ENCODE assay signal across 8 cellular contexts in genomic region chr11:3422380-3423137, GRCh38. TPM values are rescaled to one million over a fixed set of nuclear protein-coding genes. Genes with fewer than 3 reads are reported as not detected.
A peak's percentile ranks its signal among the peaks of the same experiment; 100 is the strongest.
DNase-seq lines count a peak whose midpoint lies in the region; ATAC-seq and TF ChIP-seq lines count a peak whose summit lies in the region.
"Not testable (repeated sequence)": the region's sequence is repeated elsewhere in the genome, so short reads cannot be mapped to it uniquely, and the experiment has no call there.

No MANE protein-coding gene starts in this region.

- H3K36me3 Mint-ChIP-seq in HFFc6 (ENCODE audit: low read depth); activated naive CD4-positive, alpha-beta T cell treated with anti-CD3 and anti-CD28 coated beads for 36 hours (ENCODE audit: low read depth): not testable (repeated sequence)

- H3K4me3 ChIP-seq in gastroesophageal sphincter, result peak overlapping the region; percentile 42 to 69
- peak overlapping the region; percentile 67 to 71 for H3K4me3 ChIP-seq in neutrophil (ENCODE audit: low read depth in 1 of 2, low read length in 1 of 2)
- H3K4me3 ChIP-seq in subcutaneous abdominal adipose tissue (ENCODE audit: low read depth in 1 of 5, low read length in 5 of 5), result peak overlapping the region; percentile 15 to 71 (median 60)

- not testable (repeated sequence) for H3K27me3 ChIP-seq in gastroesophageal sphincter; subcutaneous abdominal adipose tissue (ENCODE audit: control insufficient read depth in 5 of 5, insufficient read depth in 4 of 5, low read length in 5 of 5)
- peaks cover 52% of the 10 kb centered on the region for H3K27me3 ChIP-seq in neutrophil

- not testable (repeated sequence) for TF ChIP-seq CTCF in HFFc6 (IDR thresholded peaks at IDR 0.05); gastroesophageal sphincter (IDR thresholded peaks at IDR 0.05); neutrophil (IDR thresholded peaks at IDR 0.05)

- H3K4me1 ChIP-seq in gastroesophageal sphincter, result peaks cover 0 to 12% (median 0%) of the 10 kb centered on the region in 3 donors
- not testable (repeated sequence) for H3K4me1 ChIP-seq in neutrophil (ENCODE audit: control insufficient read depth in 1 of 2, insufficient read depth in 1 of 2, low read depth in 1 of 2, low read length in 1 of 2)
- peaks cover 0 to 15% (median 10%) of the 10 kb centered on the region in 5 donors for H3K4me1 ChIP-seq in subcutaneous abdominal adipose tissue (ENCODE audit: control insufficient read depth in 5 of 5, insufficient read depth in 5 of 5, low read length in 5 of 5)

- not testable (repeated sequence) for TF ChIP-seq EP300 in gastroesophageal sphincter (IDR thresholded peaks at IDR 0.05)

- ATAC-seq in gastroesophageal sphincter, result peak; percentile 100

- intact Hi-C loops in activated naive CD4-positive, alpha-beta T cell treated with anti-CD3 and anti-CD28 coated beads for 36 hours (cut with micrococcal nuclease), result loop anchor here (1.0 to 5.0 kb wide), 3 partner anchors 43 to 430 kb away; partner anchors contain the start of genes NAP1L4, NUP98 and ZNF195

- peaks cover 25% of the 10 kb centered on the region for H3K27me3 Mint-ChIP-seq in HFFc6 (ENCODE audit: insufficient read depth)
- H3K27me3 Mint-ChIP-seq in activated naive CD4-positive, alpha-beta T cell treated with anti-CD3 and anti-CD28 coated beads for 36 hours (ENCODE audit: low read depth), result not testable (repeated sequence)

- not testable (repeated sequence) for TF ChIP-seq POLR2A in gastroesophageal sphincter (IDR thresholded peaks at IDR 0.05)

- CTCF ChIA-PET in activated naive CD4-positive, alpha-beta T cell treated with anti-CD3 and anti-CD28 coated beads for 36 hours (lab: Charles Lee), result not testable (repeated sequence)

- in situ Hi-C loops in G401 (cut with HindIII; ENCODE audit: low sequenced_read_pairs); SK-MEL-5 (cut with HindIII; ENCODE audit: low pct_unique_long_range_greater_than_20kb, low sequenced_read_pairs): not testable (repeated sequence)

- peak; percentile 93 for DNase-seq in G401 (ENCODE audit: low spot score)
- DNase-seq in HFFc6, result peak; percentile 99
- peak; percentile 95 for DNase-seq in NAMALWA (ENCODE audit: low spot score)
- peak; percentile 96 for DNase-seq in SK-MEL-5 (ENCODE audit: low read depth, low spot score)
- peak; percentile 99 for DNase-seq in activated naive CD4-positive, alpha-beta T cell treated with anti-CD3 and anti-CD28 coated beads for 36 hours

- not testable (repeated sequence) for H3K9me3 Mint-ChIP-seq in HFFc6; activated naive CD4-positive, alpha-beta T cell treated with anti-CD3 and anti-CD28 coated beads for 36 hours

- H3K9me3 ChIP-seq in gastroesophageal sphincter; neutrophil; subcutaneous abdominal adipose tissue (ENCODE audit: control insufficient read depth in 5 of 5, low read length in 5 of 5): not testable (repeated sequence)

- peaks cover 22% of the 10 kb centered on the region for H3K4me1 Mint-ChIP-seq in HFFc6 (ENCODE audit: low read depth)
- peaks cover 21% of the 10 kb centered on the region for H3K4me1 Mint-ChIP-seq in activated naive CD4-positive, alpha-beta T cell treated with anti-CD3 and anti-CD28 coated beads for 36 hours (ENCODE audit: low read depth)

- peak overlapping the region; percentile 95 for H3K4me3 Mint-ChIP-seq in HFFc6
- H3K4me3 Mint-ChIP-seq in activated naive CD4-positive, alpha-beta T cell treated with anti-CD3 and anti-CD28 coated beads for 36 hours, result peak overlapping the region; percentile 91

- WGBS in gastroesophageal sphincter (ENCODE audit: low coverage in 1 of 2), 2 donors, result 0% methylated on average over 5 to 7 of the region's 66 CpGs

- H3K9ac ChIP-seq in subcutaneous abdominal adipose tissue (ENCODE audit: low read length in 5 of 5), result peak overlapping the region in 3 of 5 donors; percentile 20 to 66 (median 37)

- peak overlapping the region; percentile 99 for H3K27ac Mint-ChIP-seq in HFFc6
- peak overlapping the region; percentile 91 for H3K27ac Mint-ChIP-seq in activated naive CD4-positive, alpha-beta T cell treated with anti-CD3 and anti-CD28 coated beads for 36 hours

- H3K36me3 ChIP-seq in gastroesophageal sphincter; neutrophil; subcutaneous abdominal adipose tissue (ENCODE audit: control insufficient read depth in 5 of 5, insufficient read depth in 5 of 5, low read length in 5 of 5): not testable (repeated sequence)

- H3K27ac ChIP-seq in gastroesophageal sphincter, result peak overlapping the region; percentile 30 to 89 (median 81)
- peak overlapping the region; percentile 72 for H3K27ac ChIP-seq in neutrophil
- H3K27ac ChIP-seq in subcutaneous abdominal adipose tissue (ENCODE audit: low read depth, low read length), result peak overlapping the region; percentile 57

RNA-seq across cellular contexts. Expression of gene ZNF195, which starts 43.6 kb away (rescaled TPM):
- total RNA-seq in G401 (2014; rRNA removed; shearing (Covaris generic)), result 37.0 and 42.9 TPM in 2 replicates
- total RNA-seq in HFFc6 (2021; fragmentation: NEBNext Ultra II Directional; extraction: Animal tissue kit (Norgen Biotek cat#: 25700)), result 10 to 100 TPM; 16.9 to 22.4 (median 18.4) TPM
- total RNA-seq in SK-MEL-5 (2014; rRNA removed; shearing (Covaris generic)), result 23.0 and 28.6 TPM in 2 replicates
- polyA plus RNA-seq in SK-MEL-5 (2015; cell fraction: cytosol; rRNA removed), result 19.0 and 20.9 TPM in 2 replicates
- polyA plus RNA-seq in SK-MEL-5 (2015; cell fraction: nucleus; rRNA removed), result 128 and 156 TPM in 2 replicates
- total RNA-seq in activated naive CD4-positive, alpha-beta T cell treated with anti-CD3 and anti-CD28 coated beads for 36 hours, result 10 to 100 TPM; 26.7 to 29.2 TPM
- total RNA-seq in gastroesophageal sphincter, result 10 to 100 TPM in 2 of 4 donors, 1 to 10 TPM in 2; 7.9 to 19.9 (median 12.6) TPM

Comparison
In these comparisons a context has a peak if more than half of its experiments do, and no peak if none do; other contexts are left out.
1. Peak in every context shown above with its lines: DNase-seq, ATAC-seq, H3K4me3 ChIP-seq and H3K27ac ChIP-seq.